ENCODE assay signal across 1 cellular context in genomic region chr1:24987875-24988559, GRCh38.
TF ChIP-seq lines count a peak whose summit lies in the region.

No MANE protein-coding gene starts in this region.

TF ChIP-seq in SK-N-SH, 30 proteins besides CTCF, POLR2A, EP300 and RAD21 (continued from another document):
- TF ChIP-seq IRF3 (IDR thresholded peaks at IDR 0.05; ENCODE audit: low read depth, low read length) = no peak
